ENCODE assay signal across 8 cellular contexts in the genomic region with DNA sequence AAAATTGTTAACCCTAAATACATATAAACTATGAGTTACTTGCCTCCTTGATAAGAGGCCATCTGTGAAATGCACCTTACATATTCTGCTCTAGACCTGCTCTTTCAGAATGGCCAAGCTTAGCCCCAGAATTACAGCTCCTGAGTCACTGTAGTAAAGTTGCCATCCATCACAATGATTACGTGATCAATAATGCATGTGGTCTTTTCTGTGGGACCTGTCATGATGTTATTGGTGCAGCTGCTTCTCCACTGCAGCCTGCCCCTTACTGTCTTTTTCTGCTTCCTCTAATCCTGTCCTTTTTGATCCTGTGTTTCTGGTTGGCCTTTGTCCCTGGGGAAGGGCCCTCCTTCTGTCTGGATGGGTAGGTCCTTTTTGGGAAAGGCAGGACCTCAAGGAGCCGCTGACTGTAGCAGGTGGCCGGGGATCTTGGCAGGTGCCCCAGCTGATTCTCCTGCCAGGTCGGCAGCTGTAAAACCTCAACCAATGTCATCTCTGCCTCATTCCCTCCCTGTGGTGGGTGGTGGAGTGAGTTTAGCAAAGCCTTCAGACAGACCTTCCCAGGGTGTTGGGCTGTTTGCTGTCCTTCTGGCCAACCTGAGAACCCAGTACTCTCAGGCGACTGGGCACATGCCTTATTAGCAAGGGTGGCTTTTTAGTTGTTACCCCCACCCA.
DNase-seq lines count a peak whose midpoint lies in the region; ATAC-seq, FAIRE-seq and TF ChIP-seq lines count a peak whose summit lies in the region.

No MANE protein-coding gene starts in this region.

- ATAC-seq in HG02642 (IDR thresholded peaks at IDR 0.05; ENCODE audit: poor library complexity, unreplicated experiment) (peak; percentile 43), GM21825 (IDR thresholded peaks at IDR 0.05; ENCODE audit: unreplicated experiment) (no peak)
- peak; percentile 82 for ATAC-seq in stimulated activated effector memory CD8-positive, alpha-beta T cell treated with anti-CD3 and anti-CD28 coated beads, Interleukin-12 subunit alpha, Interleukin-12 subunit beta, amount 100 ng/mL, for 72 hours

- H3K9me3 Mint-ChIP-seq in stimulated activated effector memory CD8-positive, alpha-beta T cell treated with anti-CD3 and anti-CD28 coated beads, Interleukin-12 subunit alpha, Interleukin-12 subunit beta, amount 100 ng/mL, for 72 hours: no peaks in the 10 kb centered on the region

- no peak overlapping the region for H3K4me3 ChIP-seq in fibroblast of lung (replicated peaks in 1 of 4; ENCODE audit: control extremely low read depth in 1 of 4, insufficient read depth in 1 of 4, low read depth in 3 of 4, low read length in 4 of 4)

- peaks cover 61% of the 10 kb centered on the region for H3K4me1 Mint-ChIP-seq in stimulated activated effector memory CD8-positive, alpha-beta T cell treated with anti-CD3 and anti-CD28 coated beads, Interleukin-12 subunit alpha, Interleukin-12 subunit beta, amount 100 ng/mL, for 72 hours

- no peak for FAIRE-seq in H54 (lab: Jason Lieb, UNC)

- peak overlapping the region; percentile 99 for H3K27ac Mint-ChIP-seq in stimulated activated effector memory CD8-positive, alpha-beta T cell treated with anti-CD3 and anti-CD28 coated beads, Interleukin-12 subunit alpha, Interleukin-12 subunit beta, amount 100 ng/mL, for 72 hours

- H3K36me3 ChIP-seq in fibroblast of lung (ENCODE audit: control insufficient read depth, insufficient read depth, low read length): peaks cover 3% of the 10 kb centered on the region

- peak; percentile 79 for DNase-seq in NCI-H446 treated with DMSO at 0.1 percent for 48 hours (lab: John Stamatoyannopoulos, UW)
- DNase-seq in fibroblast of lung (ENCODE audit: low read depth in 2 of 2): peak; percentile 38 to 75
- peak in 1 of 2 donors; percentile 60 for DNase-seq in stimulated activated effector memory CD8-positive, alpha-beta T cell treated with anti-CD3 and anti-CD28 coated beads, Interleukin-12 subunit alpha, Interleukin-12 subunit beta, amount 100 ng/mL, for 72 hours (ENCODE audit: low spot score in 2 of 2)
- DNase-seq in KBM-7: no peak
- DNase-seq in H54 (ENCODE audit: insufficient read length, low spot score): no peak
- no peak for DNase-seq in GM13976 (ENCODE audit: low spot score)

- H3K27me3 ChIP-seq in fibroblast of lung (ENCODE audit: control insufficient read depth, insufficient read depth, low read length): no peaks in the 10 kb centered on the region

- no peak overlapping the region for H3K9ac ChIP-seq in fibroblast of lung (ENCODE audit: insufficient read depth, low read length)

- H3K79me2 ChIP-seq in fibroblast of lung (ENCODE audit: control insufficient read depth, insufficient read depth, low read length): peaks cover 80% of the 10 kb centered on the region

- no peak overlapping the region for H3K4me2 ChIP-seq in fibroblast of lung (ENCODE audit: extremely low read depth, insufficient read depth, low read length)

- H2AFZ ChIP-seq in fibroblast of lung (ENCODE audit: low read length): no peak overlapping the region

- no peaks in the 10 kb centered on the region for H3K36me3 Mint-ChIP-seq in stimulated activated effector memory CD8-positive, alpha-beta T cell treated with anti-CD3 and anti-CD28 coated beads, Interleukin-12 subunit alpha, Interleukin-12 subunit beta, amount 100 ng/mL, for 72 hours

- TF ChIP-seq POLR2A in H54 (IDR thresholded peaks at IDR 0.05; ENCODE audit: low read depth, low read length): no peak

- TF ChIP-seq CTCF in fibroblast of lung (conservative IDR thresholded peaks at IDR 0.05 in 1 of 2, IDR thresholded peaks at IDR 0.05 in 1 of 2; ENCODE audit: low read depth in 1 of 2, low read length in 2 of 2): no peak
- no peak for TF ChIP-seq CTCF in GM13976 (IDR thresholded peaks at IDR 0.05; ENCODE audit: borderline replicate concordance, control extremely low read depth, extremely low read depth, insufficient read depth, missing control alignments)

- H4K20me1 ChIP-seq in fibroblast of lung (ENCODE audit: control insufficient read depth, extremely low read depth, insufficient read depth, low read length): peaks cover 5% of the 10 kb centered on the region

- in situ Hi-C loops in KBM-7 (cut with MboI; ENCODE audit: low pct_unique_long_range_greater_than_20kb, low sequenced_read_pairs) (no loop called here), GM13976 (cut with MboI; ENCODE audit: low sequenced_read_pairs, unreplicated experiment) (no loop called here)

- no peak overlapping the region for H3K27ac ChIP-seq in fibroblast of lung (ENCODE audit: insufficient read depth, low read length)

- H3K4me3 Mint-ChIP-seq in stimulated activated effector memory CD8-positive, alpha-beta T cell treated with anti-CD3 and anti-CD28 coated beads, Interleukin-12 subunit alpha, Interleukin-12 subunit beta, amount 100 ng/mL, for 72 hours: peak overlapping the region; percentile 79

- H3K9me3 ChIP-seq in fibroblast of lung (ENCODE audit: control insufficient read depth, insufficient read depth, low read depth, low read length): no peaks in the 10 kb centered on the region

- peaks cover 13% of the 10 kb centered on the region for H3K4me1 ChIP-seq in fibroblast of lung (ENCODE audit: control insufficient read depth, extremely low read depth, insufficient read depth, low read length)

Comparison
In these comparisons a context has a peak if more than half of its experiments do, and no peak if none do; other contexts are left out.
1. DNase-seq: peak in NCI-H446 treated with DMSO at 0.1 percent for 48 hours (single experiment) and fibroblast of lung (2 of 2); none in KBM-7 (single experiment), H54 (single experiment) and GM13976 (single experiment).